In genomic region chr4:22021116-22021515, GRCh38 we compare ENCODE assay signal across 17 cellular contexts.
DNase-seq lines count a peak whose midpoint lies in the region; ATAC-seq, FAIRE-seq and TF ChIP-seq lines count a peak whose summit lies in the region.
"Had no signal": no experiment of that assay in that cellular context is flagged by ENCODE, and none has a peak within 500 bp of the region (broad histone marks: within the 10 kb centered on the region; RNA-seq: fewer than 3 reads in every experiment).

No MANE protein-coding gene starts in this region.

- no peaks in the 10 kb centered on the region for H3K9me3 ChIP-seq in SK-N-SH
- H3K9me3 ChIP-seq: BLaER1, HAP-1 had no signal

- 0 out of 4 replicates have a peak, but pooled peaks of 1 of the 2 experiments have one; percentile 25 for TF ChIP-seq EP300 in SK-N-SH (IDR thresholded peaks at IDR 0.05; ENCODE audit: borderline replicate concordance in 1 of 2, low read depth in 1 of 2, low read length in 1 of 2)

- no peak overlapping the region for H2AFZ ChIP-seq in SK-N-SH (ENCODE audit: low read depth)

- CTCF ChIA-PET in SK-N-SH (lab: Yijun Ruan, JAX) = interaction anchor here (1.3 kb wide), 1 partner anchor 368 kb away, joined by 4 read pairs; no protein-coding TSS in a partner anchor

- H3K9ac ChIP-seq in SK-N-SH = no peak overlapping the region
- H3K9ac ChIP-seq: BLaER1 had no signal

- no peak for TF ChIP-seq RAD21 in SK-N-SH (IDR thresholded peaks at IDR 0.05; ENCODE audit: low read length)

- ATAC-seq in SK-N-SH treated with all-trans-retinoic acid at 6 μM for 48 hours = no peak
- no peak for ATAC-seq in GM19455 (IDR thresholded peaks at IDR 0.05; ENCODE audit: unreplicated experiment)

- no peaks in the 10 kb centered on the region for H3K79me2 ChIP-seq in SK-N-SH (ENCODE audit: insufficient read depth)

- H4K20me1 ChIP-seq in SK-N-SH (ENCODE audit: insufficient read depth) = no peaks in the 10 kb centered on the region
- H4K20me1 ChIP-seq: BLaER1 had no signal

- H3K36me3 ChIP-seq in SK-N-SH (replicated peaks in 1 of 2; ENCODE audit: control insufficient read depth in 1 of 2, insufficient read depth in 2 of 2, low read length in 1 of 2) = no peaks in the 10 kb centered on the region
- H3K36me3 ChIP-seq: BLaER1, HAP-1 had no signal

- no peaks in the 10 kb centered on the region for H3F3A ChIP-seq in SK-N-SH (replicated peaks; ENCODE audit: insufficient read depth)

- POLR2A ChIA-PET in SK-N-SH (lab: Yijun Ruan, JAX) = no interaction called here

- WGBS in SK-N-SH (ENCODE audit: low lambda C conversion rate) = 4% methylated on average over 1 of the region's 1 CpG

- no peak for DNase-seq in SK-N-SH
- peak; percentile 9 for DNase-seq in HT1080 (ENCODE audit: low read depth)
- DNase-seq in RCC 7860 (ENCODE audit: low spot score) = peak; percentile 16
- peak; percentile 80 for DNase-seq in fibroblast of the aortic adventitia (ENCODE audit: low read depth)
- DNase-seq in LoVo (ENCODE audit: low spot score) = no peak
- DNase-seq in NCI-H1417 treated with DMSO at 0.1 percent for 48 hours (lab: John Stamatoyannopoulos, UW) = no peak
- DNase-seq: Calu3; CD4-positive, alpha-beta memory T cell; DMS79 treated with DMSO at 0.1 percent for 48 hours; GF-D8; IMR-90 had no signal

- FAIRE-seq in RCC 7860 (lab: Jason Lieb, UNC) = no peak
- FAIRE-seq: HTR-8/SVneo had no signal

- no peaks in the 10 kb centered on the region for H3K9me2 ChIP-seq in SK-N-SH

- no peaks in the 10 kb centered on the region for H3K27me3 ChIP-seq in SK-N-SH (ENCODE audit: insufficient read depth)
- H3K27me3 ChIP-seq: BLaER1 had no signal

- no peak overlapping the region for H3K27ac ChIP-seq in SK-N-SH (ENCODE audit: low read depth in 2 of 2, low read length in 1 of 2)
- H3K27ac ChIP-seq: 22Rv1, BLaER1 had no signal

- TF ChIP-seq CTCF in SK-N-SH (IDR thresholded peaks at IDR 0.05) (no peak), fibroblast of the aortic adventitia (IDR thresholded peaks at IDR 0.05; ENCODE audit: insufficient read depth, low read length) (no peak)

- H3K4me3 ChIP-seq in SK-N-SH (ENCODE audit: low read depth in 2 of 2, low read length in 1 of 2) (no peak overlapping the region), fibroblast of the aortic adventitia (ENCODE audit: low read depth, low read length) (no peak overlapping the region)
- H3K4me3 ChIP-seq: BLaER1, HAP-1 had no signal

- no peak overlapping the region for H3K4me2 ChIP-seq in SK-N-SH
- H3K4me2 ChIP-seq: BLaER1 had no signal

- no peaks in the 10 kb centered on the region; a peak in 1 of 4 replicates for H3K4me1 ChIP-seq in SK-N-SH (ENCODE audit: control insufficient read depth in 1 of 2, insufficient read depth in 2 of 2, low read depth in 1 of 2, low read length in 1 of 2)
- H3K4me1 ChIP-seq: BLaER1 had no signal

TF ChIP-seq in SK-N-SH, 30 proteins besides CTCF, POLR2A, EP300 and RAD21:
- TF ChIP-seq, protein P1, sequence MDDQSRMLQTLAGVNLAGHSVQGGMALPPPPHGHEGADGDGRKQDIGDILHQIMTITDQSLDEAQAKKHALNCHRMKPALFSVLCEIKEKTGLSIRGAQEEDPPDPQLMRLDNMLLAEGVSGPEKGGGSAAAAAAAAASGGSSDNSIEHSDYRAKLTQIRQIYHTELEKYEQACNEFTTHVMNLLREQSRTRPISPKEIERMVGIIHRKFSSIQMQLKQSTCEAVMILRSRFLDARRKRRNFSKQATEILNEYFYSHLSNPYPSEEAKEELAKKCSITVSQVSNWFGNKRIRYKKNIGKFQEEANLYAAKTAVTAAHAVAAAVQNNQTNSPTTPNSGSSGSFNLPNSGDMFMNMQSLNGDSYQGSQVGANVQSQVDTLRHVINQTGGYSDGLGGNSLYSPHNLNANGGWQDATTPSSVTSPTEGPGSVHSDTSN (IDR thresholded peaks at IDR 0.05) = peak; percentile 37
- TF ChIP-seq TCF12 (IDR thresholded peaks at IDR 0.05) (no peak), NFIC (IDR thresholded peaks at IDR 0.05; ENCODE audit: borderline replicate concordance) (0 out of 2 replicates have a peak, but pooled peaks have one; percentile 13), NRF1 (IDR thresholded peaks at IDR 0.05; ENCODE audit: low read depth, low read length) (no peak), IRF3 (IDR thresholded peaks at IDR 0.05; ENCODE audit: low read depth, low read length) (no peak), JUND (IDR thresholded peaks at IDR 0.05) (0 out of 2 replicates have a peak, but pooled peaks have one; percentile 18), TEAD4 (IDR thresholded peaks at IDR 0.05; ENCODE audit: borderline replicate concordance, insufficient read depth) (peak; percentile 22; the same call in 1 of the 2 replicates)

TF ChIP-seq in SK-N-SH treated with all-trans-retinoic acid at 6 μM for 48 hours, 23 proteins besides CTCF, POLR2A, EP300 and RAD21:
- no peak for TF ChIP-seq TCF4 (CRISPR knock-in tag; IDR thresholded peaks at IDR 0.05; ENCODE audit: borderline replicate concordance)
- no peak for TF ChIP-seq POU6F1 (CRISPR knock-in tag; IDR thresholded peaks at IDR 0.05; ENCODE audit: borderline replicate concordance, low read depth)
- no peak for TF ChIP-seq RARB (CRISPR knock-in tag; IDR thresholded peaks at IDR 0.05)
- TF ChIP-seq, protein P2, sequence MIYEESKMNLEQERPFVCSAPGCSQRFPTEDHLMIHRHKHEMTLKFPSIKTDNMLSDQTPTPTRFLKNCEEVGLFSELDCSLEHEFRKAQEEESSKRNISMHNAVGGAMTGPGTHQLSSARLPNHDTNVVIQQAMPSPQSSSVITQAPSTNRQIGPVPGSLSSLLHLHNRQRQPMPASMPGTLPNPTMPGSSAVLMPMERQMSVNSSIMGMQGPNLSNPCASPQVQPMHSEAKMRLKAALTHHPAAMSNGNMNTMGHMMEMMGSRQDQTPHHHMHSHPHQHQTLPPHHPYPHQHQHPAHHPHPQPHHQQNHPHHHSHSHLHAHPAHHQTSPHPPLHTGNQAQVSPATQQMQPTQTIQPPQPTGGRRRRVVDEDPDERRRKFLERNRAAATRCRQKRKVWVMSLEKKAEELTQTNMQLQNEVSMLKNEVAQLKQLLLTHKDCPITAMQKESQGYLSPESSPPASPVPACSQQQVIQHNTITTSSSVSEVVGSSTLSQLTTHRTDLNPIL (CRISPR knock-in tag; IDR thresholded peaks at IDR 0.05; ENCODE audit: low read depth) = no peak
- no peak for TF ChIP-seq TSHZ2 (CRISPR knock-in tag; IDR thresholded peaks at IDR 0.05)
- no peak for TF ChIP-seq OSR1 (CRISPR knock-in tag; IDR thresholded peaks at IDR 0.05)
- no peak for TF ChIP-seq ZC3H10 (CRISPR knock-in tag; IDR thresholded peaks at IDR 0.05)
- no peak for TF ChIP-seq ZNF8 (CRISPR knock-in tag; IDR thresholded peaks at IDR 0.05)
- no peak for TF ChIP-seq ZNF565 (CRISPR knock-in tag; conservative IDR thresholded peaks at IDR 0.05; ENCODE audit: low read depth)
- TF ChIP-seq GLIS3 (CRISPR knock-in tag; IDR thresholded peaks at IDR 0.05) = no peak
- no peak for TF ChIP-seq TOX (CRISPR knock-in tag; IDR thresholded peaks at IDR 0.05; ENCODE audit: borderline replicate concordance)
- TF ChIP-seq CSDC2 (CRISPR knock-in tag; IDR thresholded peaks at IDR 0.05) = no peak
- no peak for TF ChIP-seq BACH2 (CRISPR knock-in tag; IDR thresholded peaks at IDR 0.05; ENCODE audit: borderline replicate concordance)
TF ChIP-seq in SK-N-SH treated with all-trans-retinoic acid at 6 μM for 48 hours: peak in this region for 0.

Comparison
In these comparisons a context has a peak if more than half of its experiments do, and no peak if none do; other contexts are left out.
1. DNase-seq: peak in HT1080 (single experiment), RCC 7860 (single experiment) and fibroblast of the aortic adventitia (single experiment); none in SK-N-SH (single experiment), LoVo (single experiment) and NCI-H1417 treated with DMSO at 0.1 percent for 48 hours (single experiment).